ENCODE assay signal across 12 cellular contexts in genomic region chr14:57136669-57137068, GRCh38.
DNase-seq lines count a peak whose midpoint lies in the region; ATAC-seq and TF ChIP-seq lines count a peak whose summit lies in the region.
"Had no signal": no experiment of that assay in that cellular context is flagged by ENCODE, and none has a peak within 500 bp of the region (broad histone marks: within the 10 kb centered on the region; RNA-seq: fewer than 3 reads in every experiment).

No MANE protein-coding gene starts in this region.

- no peaks in the 10 kb centered on the region for H3K36me3 ChIP-seq in A673 (ENCODE audit: insufficient read depth, low read length, poor library complexity, severe bottlenecking)

- POLR2A ChIA-PET in A673 (lab: Charles Lee; ENCODE audit: low non-redundant PET) = no interaction called here

- H3K27ac ChIP-seq in A673 (ENCODE audit: low read depth, low read length, poor library complexity, severe bottlenecking) (no peak overlapping the region), right cardiac atrium (ENCODE audit: low read length) (no peak overlapping the region)

- CTCF ChIA-PET in A673 (lab: Charles Lee) = no interaction called here

- H3K4me1 ChIP-seq in A673 (ENCODE audit: insufficient read depth, low read length, poor library complexity, severe bottlenecking) (peaks cover 5% of the 10 kb centered on the region), right cardiac atrium (ENCODE audit: control insufficient read depth, insufficient read depth, low read length) (no peaks in the 10 kb centered on the region)

- ATAC-seq in right cardiac atrium (peak; percentile 51 to 59), GM21390 (IDR thresholded peaks at IDR 0.05; ENCODE audit: unreplicated experiment) (no peak), HG02973 (IDR thresholded peaks at IDR 0.05; ENCODE audit: unreplicated experiment) (no peak)
- ATAC-seq: activated CD8-positive, alpha-beta memory T cell treated with anti-CD3 and anti-CD28 coated beads, Interleukin-2, amount 10 ng/mL, durations not matched to agents 7 days and 5 days had no signal

- WGBS in right cardiac atrium = 36% methylated on average over 9 of the region's 9 CpGs

- in situ Hi-C loops in KBM-7 (cut with MboI; ENCODE audit: low pct_unique_long_range_greater_than_20kb, low sequenced_read_pairs) = no loop called here

- intact Hi-C loops in A673 (cut with micrococcal nuclease; ENCODE audit: unreplicated experiment) = no loop called here
- intact Hi-C loops in right cardiac atrium (cut with DNase I) = no loop called here

- H3K4me3 ChIP-seq in A673 (ENCODE audit: low read depth, low read length, poor library complexity, severe bottlenecking) (no peak overlapping the region), right cardiac atrium (ENCODE audit: low read length) (no peak overlapping the region)

- BruUV-seq in A673 (replicated peaks; lab: Mats Ljungman, UMichigan) = no TSS peak

- H3K9me3 ChIP-seq in A673 (ENCODE audit: low read depth, low read length, poor library complexity, severe bottlenecking) (no peaks in the 10 kb centered on the region), right cardiac atrium (ENCODE audit: control insufficient read depth, low read length) (no peaks in the 10 kb centered on the region)

- H3K27me3 ChIP-seq in A673 (replicated peaks; ENCODE audit: insufficient read depth, low read depth, low read length, poor library complexity) = no peaks in the 10 kb centered on the region
- no peaks in the 10 kb centered on the region for H3K27me3 ChIP-seq in right cardiac atrium (ENCODE audit: control insufficient read depth, insufficient read depth)

- TF ChIP-seq CTCF in A673 (conservative IDR thresholded peaks at IDR 0.05; ENCODE audit: low read depth, low read length) = no peak

- peak; percentile 12 for DNase-seq in A673 (ENCODE audit: low spot score)
- peak; percentile 94 for DNase-seq in NCI-H1092 treated with DMSO at 0.1 percent for 48 hours (lab: John Stamatoyannopoulos, UW)
- peak; percentile 3 for DNase-seq in RPMI8226
- DNase-seq in right cardiac atrium = peak; percentile 21 to 71 (median 60)
- no peak for DNase-seq in KBM-7
- no peak for DNase-seq in activated naive CD4-positive, alpha-beta T cell treated with anti-CD3 and anti-CD28 coated beads, Interleukin-2, amount 50 U/mL, for 16 hours
- DNase-seq: activated CD8-positive, alpha-beta memory T cell treated with anti-CD3 and anti-CD28 coated beads, Interleukin-2, amount 10 ng/mL, durations not matched to agents 7 days and 5 days; activated naive CD8-positive, alpha-beta T cell treated with anti-CD3 and anti-CD28 coated beads, Interleukin-2, amount 10 ng/mL, durations not matched to agents 7 days and 5 days; dermis blood vessel endothelial cell; GDM1 had no signal

Comparison
In these comparisons a context has a peak if more than half of its experiments do, and no peak if none do; other contexts are left out.
1. DNase-seq: peak in A673 (single experiment), NCI-H1092 treated with DMSO at 0.1 percent for 48 hours (single experiment), RPMI8226 (single experiment) and right cardiac atrium (3 of 3); none in KBM-7 (single experiment) and activated naive CD4-positive, alpha-beta T cell treated with anti-CD3 and anti-CD28 coated beads, Interleukin-2, amount 50 U/mL, for 16 hours (single experiment).
2. ATAC-seq: peak in right cardiac atrium (2 of 2); none in GM21390 (single experiment) and HG02973 (single experiment).